In genomic region chrX:23317799-23318724, GRCh38 we compare ENCODE assay signal across 8 cellular contexts. TPM values are rescaled to one million over a fixed set of nuclear protein-coding genes. Genes with fewer than 3 reads are reported as not detected.
DNase-seq lines count a peak whose midpoint lies in the region; ATAC-seq and TF ChIP-seq lines count a peak whose summit lies in the region.

No MANE protein-coding gene starts in this region.

- H3K9ac ChIP-seq in GM23248 = no peak overlapping the region

- H2AFZ ChIP-seq in GM23248 = no peak overlapping the region

- peaks cover 2% of the 10 kb centered on the region for H3K27me3 Mint-ChIP-seq in activated T-helper 1 cell treated with anti-CD3 and anti-CD28 coated beads, Interleukin-12 subunit alpha, Interleukin-12 subunit beta, Interleukin-2, Interleukin-4 antibody, amounts not matched to agents 30 ng/mL and 10 ng/mL and 1 ng/mL, durations not matched to agents 14 hours and 24 hours and 36 hours (ENCODE audit: insufficient read depth)

- DNase-seq in activated CD4-positive, CD25-positive, alpha-beta regulatory T cell treated with anti-CD3 and anti-CD28 coated beads, Interleukin-2, amount 50 U/mL, for 72 hours = peak; percentile 41
- no peak for DNase-seq in activated CD4-positive, CD25-positive, alpha-beta regulatory T cell (lab: John Stamatoyannopoulos, UW)
- DNase-seq in GM23248 = peak; percentile 21
- peak; percentile 1 for DNase-seq in activated T-helper 1 cell treated with anti-CD3 and anti-CD28 coated beads, Interleukin-12 subunit alpha, Interleukin-12 subunit beta, Interleukin-2, Interleukin-4 antibody, amounts not matched to agents 30 ng/mL and 10 ng/mL and 1 ng/mL, durations not matched to agents 14 hours and 24 hours and 36 hours (ENCODE audit: low spot score)
- DNase-seq in iPS-NIHi11 (ENCODE audit: low spot score) = peak; percentile 61
- no peak for DNase-seq in upper lobe of right lung
- DNase-seq in NCI-H146 treated with DMSO at 0.1 percent for 48 hours (lab: John Stamatoyannopoulos, UW; ENCODE audit: unreplicated experiment) = no peak

- H3K79me2 ChIP-seq in GM23248 (ENCODE audit: insufficient read depth) = no peaks in the 10 kb centered on the region

- H3K36me3 ChIP-seq in GM23248 (ENCODE audit: low read depth) (no peaks in the 10 kb centered on the region), upper lobe of right lung (no peaks in the 10 kb centered on the region)

- H4K20me1 ChIP-seq in GM23248 (ENCODE audit: insufficient read depth) = no peaks in the 10 kb centered on the region

- TF ChIP-seq CTCF in LNCAP (IDR thresholded peaks at IDR 0.05) (peak; percentile 78), upper lobe of right lung (IDR thresholded peaks at IDR 0.05) (peak; percentile 63)

- intact Hi-C loops in activated T-helper 1 cell treated with anti-CD3 and anti-CD28 coated beads, Interleukin-12 subunit alpha, Interleukin-12 subunit beta, Interleukin-2, Interleukin-4 antibody, amounts not matched to agents 30 ng/mL and 10 ng/mL and 1 ng/mL, durations not matched to agents 14 hours and 24 hours and 36 hours (cut with micrococcal nuclease) = no loop called here
- intact Hi-C loops in upper lobe of right lung (cut with DNase I) = no loop called here

- peak; percentile 82 for ATAC-seq in upper lobe of right lung

- H3K27me3 ChIP-seq in GM23248 (replicated peaks; ENCODE audit: insufficient read depth) (no peaks in the 10 kb centered on the region), upper lobe of right lung (no peaks in the 10 kb centered on the region)

- no peak overlapping the region for H3K4me3 ChIP-seq in GM23248
- H3K4me3 ChIP-seq in upper lobe of right lung = no peak overlapping the region

- H3K4me3 Mint-ChIP-seq in activated T-helper 1 cell treated with anti-CD3 and anti-CD28 coated beads, Interleukin-12 subunit alpha, Interleukin-12 subunit beta, Interleukin-2, Interleukin-4 antibody, amounts not matched to agents 30 ng/mL and 10 ng/mL and 1 ng/mL, durations not matched to agents 14 hours and 24 hours and 36 hours = no peak overlapping the region

- no peaks in the 10 kb centered on the region for H3K4me1 Mint-ChIP-seq in activated T-helper 1 cell treated with anti-CD3 and anti-CD28 coated beads, Interleukin-12 subunit alpha, Interleukin-12 subunit beta, Interleukin-2, Interleukin-4 antibody, amounts not matched to agents 30 ng/mL and 10 ng/mL and 1 ng/mL, durations not matched to agents 14 hours and 24 hours and 36 hours (ENCODE audit: low read depth)

- H3K9me3 Mint-ChIP-seq in activated T-helper 1 cell treated with anti-CD3 and anti-CD28 coated beads, Interleukin-12 subunit alpha, Interleukin-12 subunit beta, Interleukin-2, Interleukin-4 antibody, amounts not matched to agents 30 ng/mL and 10 ng/mL and 1 ng/mL, durations not matched to agents 14 hours and 24 hours and 36 hours = no peaks in the 10 kb centered on the region

- H3K27ac Mint-ChIP-seq in activated T-helper 1 cell treated with anti-CD3 and anti-CD28 coated beads, Interleukin-12 subunit alpha, Interleukin-12 subunit beta, Interleukin-2, Interleukin-4 antibody, amounts not matched to agents 30 ng/mL and 10 ng/mL and 1 ng/mL, durations not matched to agents 14 hours and 24 hours and 36 hours = no peak overlapping the region

- no peaks in the 10 kb centered on the region for H3F3A ChIP-seq in GM23248 (ENCODE audit: insufficient read depth)

- 25% methylated on average over 11 of the region's 11 CpGs for WGBS in GM23248 (ENCODE audit: low coverage in 1 of 2, low lambda C conversion rate in 2 of 2, missing lambda C conversion rate in 2 of 2), 2 experiments

- no peaks in the 10 kb centered on the region for H3K9me2 ChIP-seq in GM23248 (ENCODE audit: insufficient read depth)

- in situ Hi-C loops in GM23248 (cut with MboI) = no loop called here

- H3K4me1 ChIP-seq in GM23248 (ENCODE audit: insufficient read depth) (no peaks in the 10 kb centered on the region), upper lobe of right lung (no peaks in the 10 kb centered on the region)

- no peak overlapping the region for H3K4me2 ChIP-seq in GM23248 (ENCODE audit: unreplicated experiment)

- no peaks in the 10 kb centered on the region for H3K9me3 ChIP-seq in GM23248 (ENCODE audit: low read depth)
- no peaks in the 10 kb centered on the region for H3K9me3 ChIP-seq in upper lobe of right lung

- no peaks in the 10 kb centered on the region for H3K36me3 Mint-ChIP-seq in activated T-helper 1 cell treated with anti-CD3 and anti-CD28 coated beads, Interleukin-12 subunit alpha, Interleukin-12 subunit beta, Interleukin-2, Interleukin-4 antibody, amounts not matched to agents 30 ng/mL and 10 ng/mL and 1 ng/mL, durations not matched to agents 14 hours and 24 hours and 36 hours (ENCODE audit: low read depth)

- no peak overlapping the region for H3K27ac ChIP-seq in GM23248
- no peak overlapping the region for H3K27ac ChIP-seq in upper lobe of right lung

RNA-seq across cellular contexts. Expression of gene PTCHD1, which starts 16.6 kb away (rescaled TPM):
- total RNA-seq in GM23248 (2014; rRNA removed; shearing (Covaris generic)) = not detected in 2 replicates
- not detected in 2 replicates for polyA plus RNA-seq in GM23248 (2016; fragmentation: Nextera tagmentation; extraction: Ambion mirVana)
- total RNA-seq in activated T-helper 1 cell treated with anti-CD3 and anti-CD28 coated beads, Interleukin-12 subunit alpha, Interleukin-12 subunit beta, Interleukin-2, Interleukin-4 antibody, amounts not matched to agents 30 ng/mL and 10 ng/mL and 1 ng/mL, durations not matched to agents 14 hours and 24 hours and 36 hours = not detected in 2 replicates
- total RNA-seq in upper lobe of right lung = 0.20 TPM

Comparison
In these comparisons a context has a peak if more than half of its experiments do, and no peak if none do; other contexts are left out.
1. DNase-seq: peak in activated CD4-positive, CD25-positive, alpha-beta regulatory T cell treated with anti-CD3 and anti-CD28 coated beads, Interleukin-2, amount 50 U/mL, for 72 hours (single experiment), GM23248 (single experiment), activated T-helper 1 cell treated with anti-CD3 and anti-CD28 coated beads, Interleukin-12 subunit alpha, Interleukin-12 subunit beta, Interleukin-2, Interleukin-4 antibody, amounts not matched to agents 30 ng/mL and 10 ng/mL and 1 ng/mL, durations not matched to agents 14 hours and 24 hours and 36 hours (single experiment) and iPS-NIHi11 (single experiment); none in activated CD4-positive, CD25-positive, alpha-beta regulatory T cell (0 of 4), upper lobe of right lung (single experiment) and NCI-H146 treated with DMSO at 0.1 percent for 48 hours (single experiment).